Comparison of ENCODE assay signal across 1 cellular context in genomic region chr6:56767435-56767834, GRCh38.
TF ChIP-seq lines count a peak whose summit lies in the region.

No MANE protein-coding gene starts in this region.

TF ChIP-seq in IMR-90, 13 proteins besides CTCF, POLR2A, EP300 and RAD21 (continued from another document):
- TF ChIP-seq MXI1 (IDR thresholded peaks at IDR 0.05; ENCODE audit: borderline replicate concordance, low read depth, low read length): no peak
- TF ChIP-seq MAFK (IDR thresholded peaks at IDR 0.05; ENCODE audit: low read depth, low read length): no peak
- TF ChIP-seq FOS (IDR thresholded peaks at IDR 0.05; ENCODE audit: low read depth, low read length): no peak
- TF ChIP-seq RFX5 (IDR thresholded peaks at IDR 0.05; ENCODE audit: low read depth, low read length): no peak
- TF ChIP-seq ELK1 (IDR thresholded peaks at IDR 0.05; ENCODE audit: borderline replicate concordance, low read depth, low read length): no peak
